Comparison of ENCODE assay signal across 19 cellular contexts in the genomic region with DNA sequence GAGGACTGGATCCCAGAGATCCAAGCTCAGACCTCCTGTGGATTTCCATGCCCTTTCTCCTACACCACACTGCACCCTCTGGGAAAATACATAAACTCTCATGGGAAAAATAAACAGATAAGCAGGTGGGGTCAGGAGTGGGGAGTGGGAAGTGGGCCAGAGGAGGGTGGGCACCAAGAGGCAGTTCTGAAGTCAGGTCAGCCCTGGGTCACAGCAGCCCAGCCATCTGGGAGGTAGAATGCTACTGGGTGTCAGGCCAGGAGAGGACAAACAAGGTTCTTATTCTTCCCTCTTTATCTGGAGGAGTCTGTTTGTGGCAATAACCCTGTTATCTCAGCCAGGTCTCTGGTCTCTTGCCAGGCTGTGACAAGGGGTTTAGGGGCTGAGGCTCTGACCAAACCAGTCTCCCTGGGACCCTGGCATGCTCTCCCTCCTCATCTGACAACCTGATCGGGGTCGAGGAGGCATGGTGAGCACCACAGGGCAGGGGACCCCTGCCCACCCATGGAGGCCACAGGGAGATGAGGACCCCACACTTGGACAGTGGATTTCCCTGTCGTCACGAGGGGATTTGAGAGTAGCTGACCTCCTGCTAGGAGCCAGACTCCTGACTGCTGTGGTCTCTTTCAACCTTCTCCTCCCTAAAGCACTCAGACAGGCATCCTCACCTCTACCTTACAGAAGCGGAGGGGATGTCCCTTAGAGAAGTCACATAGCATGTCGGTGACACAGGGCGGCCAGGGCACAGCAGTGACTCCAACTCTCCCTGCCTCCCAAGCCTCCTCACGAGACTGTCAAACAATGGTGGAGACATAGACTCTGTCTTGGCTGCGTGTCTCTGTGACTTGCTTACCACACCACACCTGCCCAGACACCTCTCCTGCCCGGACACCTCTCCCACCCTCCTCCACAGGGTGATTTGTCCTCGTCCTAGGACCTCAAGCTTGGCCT. TPM values are rescaled to one million over a fixed set of nuclear protein-coding genes. Genes with fewer than 3 reads are reported as not detected.
A peak's percentile ranks its signal among the peaks of the same experiment; 100 is the strongest.
DNase-seq lines count a peak whose midpoint lies in the region; ATAC-seq, FAIRE-seq and TF ChIP-seq lines count a peak whose summit lies in the region.
"Had no signal": no experiment of that assay in that cellular context is flagged by ENCODE, and none has a peak within 500 bp of the region (broad histone marks: within the 10 kb centered on the region; RNA-seq: fewer than 3 reads in every experiment).

No MANE protein-coding gene starts in this region.

- H2AK5ac ChIP-seq in H9 (ENCODE audit: insufficient read length, low read length), result no peak overlapping the region
- no peak overlapping the region for H2AK5ac ChIP-seq in mesendoderm (ENCODE audit: low read length)

- 92% methylated on average over 7 of the region's 11 CpGs for WGBS in A549 (ENCODE audit: missing lambda C conversion rate)
- WGBS in H9 (ENCODE audit: extremely low coverage, insufficient read length, low lambda C conversion rate), result no CpG with 5 or more reads among the region's 11 CpGs
- no CpG with 5 or more reads among the region's 11 CpGs for WGBS in mesendoderm (ENCODE audit: extremely low coverage, insufficient coverage, low lambda C conversion rate)

- H3T11ph ChIP-seq in H9 (ENCODE audit: low read length), result no peak overlapping the region

- H3K9me3 ChIP-seq in A549 (peaks cover 2% of the 10 kb centered on the region; the same call in 2 of the 3 replicates), H9 (ENCODE audit: control insufficient read depth, low read depth, low read length) (no peaks in the 10 kb centered on the region)
- H3K9me3 ChIP-seq: heart right ventricle had no signal

- TF ChIP-seq CTCF in A549 (IDR thresholded peaks at IDR 0.05) (no peak), H9 (conservative IDR thresholded peaks at IDR 0.05) (no peak)

- H3K27me3 Mint-ChIP-seq in H9 (ENCODE audit: low read depth), result peaks cover 15% of the 10 kb centered on the region

- H3K56ac ChIP-seq in H9 (ENCODE audit: insufficient read length, low read depth, low read length), result no peak overlapping the region
- no peak overlapping the region for H3K56ac ChIP-seq in mesendoderm (ENCODE audit: low read length)

- H2BK12ac ChIP-seq in H9 (ENCODE audit: insufficient read length, low read depth, low read length), result no peak overlapping the region

- H3K27ac Mint-ChIP-seq in H9, result no peak overlapping the region; a peak in 1 of 7 replicates
- H3K27ac Mint-ChIP-seq: activated CD4-positive, alpha-beta T cell treated with anti-CD3 and anti-CD28 coated beads, Interleukin-2, amount 10 ng/mL, durations not matched to agents 7 days and 5 days; activated naive CD8-positive, alpha-beta T cell treated with anti-CD3 and anti-CD28 coated beads, Interleukin-2, amount 10 ng/mL, durations not matched to agents 7 days and 5 days; mesothelial cell of epicardium had no signal

- POLR2A ChIA-PET in A549 (lab: Yijun Ruan, JAX), result no interaction called here

- H3K4ac ChIP-seq in H9 (ENCODE audit: low read depth, low read length) (no peak overlapping the region), mesendoderm (ENCODE audit: low read depth, low read length) (peak overlapping the region; percentile 10)

- H3K4me1 ChIP-seq in A549, result peaks cover 67% of the 10 kb centered on the region
- peaks cover 4% of the 10 kb centered on the region; the same call in 1 of the 2 replicates for H3K4me1 ChIP-seq in H9 (ENCODE audit: insufficient read depth, low read length)
- H3K4me1 ChIP-seq in mesendoderm (ENCODE audit: control insufficient read depth, low read depth, low read length), result peaks cover 4% of the 10 kb centered on the region

- H4K8ac ChIP-seq in H9 (replicated peaks; ENCODE audit: insufficient read length, low read depth, low read length) (no peak overlapping the region), mesendoderm (ENCODE audit: low read depth, low read length) (no peak overlapping the region)

- no peaks in the 10 kb centered on the region for H3K9me3 Mint-ChIP-seq in H9

- H4K5ac ChIP-seq in H9 (ENCODE audit: insufficient read length, low read depth, low read length) (no peak overlapping the region), mesendoderm (ENCODE audit: low read length) (no peak overlapping the region)

- H3K36me3 Mint-ChIP-seq in H9 (ENCODE audit: insufficient read depth in 1 of 3, low read depth in 3 of 3), result peaks cover 0 to 3% (median 0%) of the 10 kb centered on the region in 3 experiments; a peak in 1 of 7 replicates
- H3K36me3 Mint-ChIP-seq: activated naive CD8-positive, alpha-beta T cell treated with anti-CD3 and anti-CD28 coated beads, Interleukin-2, amount 10 ng/mL, durations not matched to agents 7 days and 5 days; mesothelial cell of epicardium had no signal

- H3K27me3 ChIP-seq in H9 (ENCODE audit: insufficient read depth, low read length), result no peaks in the 10 kb centered on the region
- H3K27me3 ChIP-seq in mesendoderm (ENCODE audit: insufficient read depth, low read length, poor library complexity), result no peaks in the 10 kb centered on the region

- H2BK5ac ChIP-seq in H9 (ENCODE audit: insufficient read length, low read length), result no peak overlapping the region
- H2BK5ac ChIP-seq in mesendoderm (ENCODE audit: low read length), result no peak overlapping the region

- H2BK20ac ChIP-seq in H9 (ENCODE audit: low read depth, low read length, poor library complexity, severe bottlenecking), result no peak overlapping the region

- no peaks in the 10 kb centered on the region for H3K23me2 ChIP-seq in H9 (ENCODE audit: insufficient read length, low read depth, low read length, poor library complexity, severe bottlenecking)

- peak overlapping the region; percentile 66 for H3K4me2 ChIP-seq in A549
- no peak overlapping the region for H3K4me2 ChIP-seq in H9 (ENCODE audit: insufficient read depth, insufficient read length, low read length)
- no peak overlapping the region for H3K4me2 ChIP-seq in mesendoderm (ENCODE audit: low read length)

- H3K79me1 ChIP-seq in H9 (ENCODE audit: insufficient read depth, low read depth, low read length, poor library complexity, severe bottlenecking), result no peaks in the 10 kb centered on the region
- no peaks in the 10 kb centered on the region for H3K79me1 ChIP-seq in mesendoderm (ENCODE audit: low read length)

- TF ChIP-seq POLR2A in A549 (IDR thresholded peaks at IDR 0.05; ENCODE audit: low read length), result no peak

- no peak overlapping the region for H2AFZ ChIP-seq in H9 (ENCODE audit: low read length)

- peak; percentile 21 to 92 for DNase-seq in A549 (ENCODE audit: low read depth in 1 of 2, low spot score in 1 of 2)
- DNase-seq in H9, result no peak
- peak; percentile 39 for DNase-seq in mesendoderm
- DNase-seq in Ammon's horn (ENCODE audit: low spot score), result no peak
- DNase-seq in T1000 (lab: John Stamatoyannopoulos, UW), result no peak
- DNase-seq in frontal cortex (ENCODE audit: low spot score in 2 of 2), result no peak
- DNase-seq in hepatic stellate cell (ENCODE audit: low spot score), result no peak
- DNase-seq: activated CD4-positive, alpha-beta T cell treated with anti-CD3 and anti-CD28 coated beads, Interleukin-2, amount 10 ng/mL, durations not matched to agents 7 days and 5 days; activated naive CD8-positive, alpha-beta T cell treated with anti-CD3 and anti-CD28 coated beads, Interleukin-2, amount 10 ng/mL, durations not matched to agents 7 days and 5 days; AML-193; caudate nucleus; heart right ventricle; islet precursor cell; NCI-H1048; NCI-H2171 treated with DMSO at 0.1 percent for 48 hours; stimulated activated CD4-positive, alpha-beta T cell treated with anti-CD3 and anti-CD28 coated beads, Interleukin-2, amount 100 ng/mL, for 48 hours; T-helper 2 cell had no signal

- H3K4me3 ChIP-seq in A549, result no peak overlapping the region
- H3K4me3 ChIP-seq in mesendoderm (ENCODE audit: low read length), result no peak overlapping the region
- H3K4me3 ChIP-seq: heart right ventricle had no signal

- no peak overlapping the region for H3K4me3 Mint-ChIP-seq in H9
- H3K4me3 Mint-ChIP-seq: activated CD4-positive, alpha-beta T cell treated with anti-CD3 and anti-CD28 coated beads, Interleukin-2, amount 10 ng/mL, durations not matched to agents 7 days and 5 days; activated naive CD8-positive, alpha-beta T cell treated with anti-CD3 and anti-CD28 coated beads, Interleukin-2, amount 10 ng/mL, durations not matched to agents 7 days and 5 days; mesothelial cell of epicardium had no signal

- peak in 1 of 2 experiments; percentile 5; a peak in 1 of 5 replicates for TF ChIP-seq RAD21 in A549 (conservative IDR thresholded peaks at IDR 0.05 in 1 of 2, IDR thresholded peaks at IDR 0.05 in 1 of 2)

- H3K18ac ChIP-seq in H9 (ENCODE audit: insufficient read length, low read depth, low read length) (no peak overlapping the region), mesendoderm (ENCODE audit: low read length) (no peak overlapping the region)

- H3K23ac ChIP-seq in H9 (ENCODE audit: insufficient read length, low read depth, low read length), result no peak overlapping the region
- no peak overlapping the region for H3K23ac ChIP-seq in mesendoderm (ENCODE audit: low read length)

- FAIRE-seq in A549 (lab: Jason Lieb, UNC) (no peak), frontal cortex (lab: Jason Lieb, UNC) (no peak)

- no peaks in the 10 kb centered on the region for H3K36me3 ChIP-seq in mesendoderm (ENCODE audit: control insufficient read depth, insufficient read depth, low read length)
- H3K36me3 ChIP-seq: heart right ventricle had no signal

- peak in 1 of 2 experiments; percentile 30; a peak in 3 of 6 replicates for ATAC-seq in A549
- no peak for ATAC-seq in SK-N-SH treated with all-trans-retinoic acid at 6 μM for 48 hours
- ATAC-seq: heart right ventricle had no signal

- CTCF ChIA-PET in A549 (lab: Yijun Ruan, JAX), result no interaction called here

- H4K20me1 ChIP-seq in H9 (ENCODE audit: control insufficient read depth, insufficient read depth, insufficient read length), result peaks cover 2% of the 10 kb centered on the region

- no peak overlapping the region for H4K91ac ChIP-seq in H9 (ENCODE audit: insufficient read length, low read depth, low read length)

- no peaks in the 10 kb centered on the region for H3K79me2 ChIP-seq in H9 (ENCODE audit: insufficient read depth, low read length)
- H3K79me2 ChIP-seq in mesendoderm (ENCODE audit: control insufficient read depth, insufficient read depth, low read length), result no peaks in the 10 kb centered on the region

- H3K4me1 Mint-ChIP-seq in H9, result peaks cover 40 to 46% of the 10 kb centered on the region in 2 experiments

- TF ChIP-seq EP300 in A549 (IDR thresholded peaks at IDR 0.05), result peak; percentile 38 to 80; a peak in 3 of 5 replicates

- no peak overlapping the region for H2BK15ac ChIP-seq in H9 (ENCODE audit: low read depth, low read length)
- no peak overlapping the region for H2BK15ac ChIP-seq in mesendoderm (replicated peaks; ENCODE audit: low read depth)

- H3K14ac ChIP-seq in H9 (ENCODE audit: insufficient read depth, low read length), result peak overlapping the region; percentile 34; the same call in 1 of the 2 replicates

- H2BK120ac ChIP-seq in H9 (ENCODE audit: low read depth, low read length, poor library complexity, severe bottlenecking), result no peak overlapping the region
- H2BK120ac ChIP-seq in mesendoderm (ENCODE audit: low read depth, low read length), result no peak overlapping the region

- peak overlapping the region; percentile 97 to 100 for H3K27ac ChIP-seq in A549
- H3K27ac ChIP-seq in H9 (ENCODE audit: insufficient read length, low read depth, low read length), result no peak overlapping the region
- no peak overlapping the region for H3K27ac ChIP-seq in mesendoderm (ENCODE audit: low read depth, low read length)
- H3K27ac ChIP-seq: heart right ventricle had no signal

- H3K9ac ChIP-seq in H9 (ENCODE audit: extremely low read depth, insufficient read length, low read length) (no peak overlapping the region), mesendoderm (ENCODE audit: low read length) (no peak overlapping the region)

RNA-seq across cellular contexts. Expression of a gene that starts 51.3 kb away (rescaled TPM):
- polyA plus RNA-seq in A549 (2011; rRNA removed), result 23.0 and 24.3 TPM in 2 replicates
- polyA plus RNA-seq in A549 (2012; cell fraction: cytosol; rRNA removed), result 43.9 and 44.0 TPM in 2 replicates
- polyA plus RNA-seq in A549 (2012; cell fraction: nucleus; rRNA removed), result 93.7 and 96.0 TPM in 2 replicates
- polyA plus RNA-seq in A549 (2017; fragmentation: RNase III; extraction: RNeasy Plus Mini Kit Qiagen cat#74134 plus additional on column Dnase treatment), result 50.1 to 57.5 TPM (median 53.9 TPM) in 3 replicates
- polyA minus RNA-seq in A549 (2011; rRNA and poly(A)+ RNA removed), result 24.2 and 31.1 TPM in 2 replicates
- total RNA-seq in H9 (2021), result 3.6 and 6.1 TPM in 2 replicates
- polyA plus RNA-seq in mesendoderm (2013, experiment 1 of 2), result 10.7 TPM
- polyA plus RNA-seq in mesendoderm (2013, experiment 2 of 2), result 11.3 TPM
- total RNA-seq in frontal cortex, result 7.7 TPM

Comparison
In these comparisons a context has a peak if more than half of its experiments do, and no peak if none do; other contexts are left out.
1. DNase-seq: peak in A549 (2 of 2) and mesendoderm (single experiment); none in H9 (single experiment), Ammon's horn (single experiment), T1000 (single experiment), frontal cortex (0 of 2) and hepatic stellate cell (single experiment).
2. H3K27ac ChIP-seq: peak in A549 (2 of 2); none in H9 (single experiment) and mesendoderm (single experiment).